Comparison of ENCODE assay signal across 8 cellular contexts in the genomic region with DNA sequence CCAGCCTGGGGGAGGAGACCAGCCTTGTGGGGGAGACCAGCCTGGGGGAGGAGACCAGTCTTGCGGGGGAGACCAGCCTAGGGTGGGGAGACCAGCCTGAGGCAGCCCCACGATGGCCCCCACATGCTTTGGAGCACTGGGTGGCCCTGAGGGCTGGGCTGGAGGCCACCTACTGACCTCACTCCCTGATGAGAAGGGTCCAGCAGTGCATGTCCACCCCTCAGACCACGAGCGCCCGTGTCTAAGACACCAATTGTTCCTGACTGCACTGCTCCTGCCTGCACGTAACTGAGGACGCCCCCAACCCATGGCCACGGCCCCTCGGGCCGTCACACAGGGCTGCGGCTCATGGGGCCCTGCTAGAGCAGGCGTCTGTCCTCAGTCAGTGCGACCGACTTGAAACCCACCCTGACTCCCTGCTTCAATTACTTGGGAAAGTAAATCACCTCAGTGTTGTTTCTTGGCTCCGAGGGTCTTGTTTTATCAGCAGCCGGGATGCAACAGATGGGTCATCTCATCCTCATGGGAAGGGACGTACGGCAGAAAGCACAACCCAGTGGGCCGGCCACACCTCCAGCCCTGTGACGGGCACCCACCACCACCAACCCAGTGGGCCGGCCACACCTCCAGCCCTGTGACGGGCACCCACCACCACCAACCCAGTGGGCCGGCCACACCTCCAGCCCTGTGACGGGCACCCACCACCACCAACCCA. TPM values are rescaled to one million over a fixed set of nuclear protein-coding genes. Genes with fewer than 3 reads are reported as not detected.
DNase-seq lines count a peak whose midpoint lies in the region; FAIRE-seq and TF ChIP-seq lines count a peak whose summit lies in the region.

A gene (minus strand): TSS at position 550 of the 715 bp plus-strand sequence. CDS start 1,643 bp downstream, outside the sequence.

- H3K27ac ChIP-seq in neural progenitor cell (no peak within 1 kb of the TSS), temporal lobe (ENCODE audit: low read depth, low read length) (peak within 1 kb of the TSS; percentile 93)

- DNase-seq in D721Med (ENCODE audit: insufficient read length, low spot score) (peak; percentile 69), HFFc6 (peak; percentile 51), NOMO-1 (lab: John Stamatoyannopoulos, UW; ENCODE audit: unreplicated experiment in 2 of 2) (peak; percentile 37 to 44), frontal cortex (ENCODE audit: low spot score in 2 of 2) (peak; percentile 83 to 86), neural progenitor cell (ENCODE audit: low spot score) (peak; percentile 86)
- peak; percentile 83 for DNase-seq in activated effector memory CD4-positive, alpha-beta T cell treated with anti-CD3 and anti-CD28 coated beads, Interleukin-2, amount 50 U/mL, for 16 hours
- no peak for DNase-seq in effector CD4-positive, alpha-beta T cell

- peak within 1 kb of the TSS; percentile 99 for H3K4me3 ChIP-seq in neural progenitor cell

- H3K36me3 ChIP-seq in neural progenitor cell: no peaks in the 10 kb centered on the region

- no peak for FAIRE-seq in D721Med (lab: Jason Lieb, UNC)
- FAIRE-seq in frontal cortex (lab: Jason Lieb, UNC): peak; percentile 100

- H3K4me1 Mint-ChIP-seq in HFFc6 (ENCODE audit: low read depth): peaks cover 22% of the 10 kb centered on the region
- H3K4me1 Mint-ChIP-seq in neural progenitor cell: peaks cover 33% of the 10 kb centered on the region

- H3K27me3 ChIP-seq in neural progenitor cell: no peaks in the 10 kb centered on the region

- H2AFZ ChIP-seq in neural progenitor cell (replicated peaks): peak within 1 kb of the TSS; percentile 95

- peak within 1 kb of the TSS; percentile 49 for H3K9ac ChIP-seq in neural progenitor cell

- H3K27me3 Mint-ChIP-seq in HFFc6 (ENCODE audit: insufficient read depth) (peaks cover 5% of the 10 kb centered on the region), neural progenitor cell (ENCODE audit: insufficient read depth, low read depth) (peaks cover 2% of the 10 kb centered on the region)

- H3K4me1 ChIP-seq in neural progenitor cell: peaks cover 14% of the 10 kb centered on the region

- H3K36me3 Mint-ChIP-seq in HFFc6 (ENCODE audit: low read depth) (0 out of 2 replicates have a peak, but pooled peaks cover 5% of the 10 kb centered on the region), neural progenitor cell (peaks cover 14% of the 10 kb centered on the region)

- H3K27ac Mint-ChIP-seq in HFFc6: peak within 1 kb of the TSS; percentile 67
- H3K27ac Mint-ChIP-seq in neural progenitor cell: no peak within 1 kb of the TSS

- H3K9me3 ChIP-seq in neural progenitor cell (ENCODE audit: low read depth): no peaks in the 10 kb centered on the region

- H3K9me3 Mint-ChIP-seq in HFFc6 (no peaks in the 10 kb centered on the region), neural progenitor cell (no peaks in the 10 kb centered on the region)

- H3K4me2 ChIP-seq in neural progenitor cell: peak within 1 kb of the TSS; percentile 92

- H4K20me1 ChIP-seq in neural progenitor cell (ENCODE audit: low read depth): peaks cover 2% of the 10 kb centered on the region

- peak within 1 kb of the TSS; percentile 91 for H3K4me3 Mint-ChIP-seq in HFFc6
- H3K4me3 Mint-ChIP-seq in neural progenitor cell: peak within 1 kb of the TSS; percentile 90

- TF ChIP-seq CTCF in D721Med (IDR thresholded peaks at IDR 0.05; ENCODE audit: insufficient read depth, missing control alignments) (no peak), HFFc6 (IDR thresholded peaks at IDR 0.05) (no peak), neural progenitor cell (IDR thresholded peaks at IDR 0.05) (no peak)

- H3K79me2 ChIP-seq in neural progenitor cell (ENCODE audit: low read depth): peaks cover 4% of the 10 kb centered on the region

- H3F3A ChIP-seq in neural progenitor cell (ENCODE audit: low read depth): peaks cover 13% of the 10 kb centered on the region

RNA-seq across cellular contexts. Expression of the gene that starts here (rescaled TPM):
- total RNA-seq in HFFc6 (2021; fragmentation: NEBNext Ultra II Directional; extraction: Animal tissue kit (Norgen Biotek cat#: 25700)): 10 to 100 TPM; 11.3 to 14.7 (median 13.1) TPM
- 4.9 TPM for total RNA-seq in frontal cortex
- total RNA-seq in neural progenitor cell (ENCODE audit: low replicate concordance): 5.1 and 20.2 TPM in 2 replicates
- total RNA-seq in temporal lobe: 6.1 TPM
